Comparison of ENCODE assay signal across 20 cellular contexts in genomic region chr10:25804505-25804904, GRCh38.
A peak's percentile ranks its signal among the peaks of the same experiment; 100 is the strongest.
DNase-seq lines count a peak whose midpoint lies in the region; ATAC-seq and TF ChIP-seq lines count a peak whose summit lies in the region.
"Had no signal": no experiment of that assay in that cellular context is flagged by ENCODE, and none has a peak within 500 bp of the region (broad histone marks: within the 10 kb centered on the region; RNA-seq: fewer than 3 reads in every experiment).

No MANE protein-coding gene starts in this region.

- H3K4me1 Mint-ChIP-seq in endodermal cell: peaks cover 10% of the 10 kb centered on the region

- WGBS in endodermal cell (ENCODE audit: insufficient coverage in 1 of 2, insufficient read length in 1 of 2), 2 experiments: 81 to 100% methylated on average over 1 to 2 of the region's 2 CpGs

- no peaks in the 10 kb centered on the region for H3K9me3 Mint-ChIP-seq in endodermal cell

- H3K4me3 Mint-ChIP-seq in endodermal cell: no peak overlapping the region

- no peaks in the 10 kb centered on the region for H3K9me3 ChIP-seq in endodermal cell (ENCODE audit: control insufficient read depth, low read length)
- H3K9me3 ChIP-seq: Peyer's patch had no signal

- H3K4me3 ChIP-seq in endodermal cell (ENCODE audit: low read length): no peak overlapping the region
- H3K4me3 ChIP-seq: Peyer's patch, SK-N-MC had no signal

- DNase-seq in NCI-H748 (lab: John Stamatoyannopoulos, UW; ENCODE audit: unreplicated experiment): peak; percentile 62
- DNase-seq in NCI-H748 treated with DMSO at 0.1 percent for 48 hours (lab: John Stamatoyannopoulos, UW): no peak
- peak; percentile 95 for DNase-seq in NCI-H69 (lab: John Stamatoyannopoulos, UW)
- no peak for DNase-seq in endodermal cell
- DNase-seq in NCI-H82 (lab: John Stamatoyannopoulos, UW): no peak
- no peak for DNase-seq in GM19238 (ENCODE audit: insufficient read length, low spot score)
- DNase-seq: 8988T, ACHN, KBM-7, MV-4-11, NCI-H1105, NCI-H1694, NCI-H2029 treated with DMSO at 0.1 percent for 48 hours, NCI-H226, NCI-H510A, Peyer's patch, SIG-M5 had no signal

- H3K9ac ChIP-seq in endodermal cell (ENCODE audit: extremely low read depth, low read length, poor library complexity, severe bottlenecking): no peak overlapping the region

- H3K36me3 ChIP-seq in endodermal cell (ENCODE audit: control insufficient read depth, insufficient read depth, low read length): no peaks in the 10 kb centered on the region
- H3K36me3 ChIP-seq: Peyer's patch had no signal

- peaks cover 4% of the 10 kb centered on the region for H3K4me1 ChIP-seq in endodermal cell (ENCODE audit: control insufficient read depth, insufficient read depth, low read length)
- H3K4me1 ChIP-seq: Peyer's patch had no signal

- ATAC-seq in HG03095 (IDR thresholded peaks at IDR 0.05; ENCODE audit: unreplicated experiment): no peak
- ATAC-seq: HCT116 had no signal

- no peaks in the 10 kb centered on the region for H3K36me3 Mint-ChIP-seq in endodermal cell (ENCODE audit: low read depth)

- no peaks in the 10 kb centered on the region for H3K27me3 Mint-ChIP-seq in endodermal cell (ENCODE audit: insufficient read depth)

- no peak overlapping the region for H3K27ac Mint-ChIP-seq in endodermal cell

- H3K27me3 ChIP-seq in endodermal cell (ENCODE audit: control insufficient read depth, insufficient read depth, low read length, poor library complexity, severe bottlenecking): no peaks in the 10 kb centered on the region
- H3K27me3 ChIP-seq: Peyer's patch had no signal

- peak; percentile 54 for TF ChIP-seq CTCF in endodermal cell (conservative IDR thresholded peaks at IDR 0.05)

- no peak overlapping the region for H3K27ac ChIP-seq in endodermal cell (ENCODE audit: low read depth, low read length)
- H3K27ac ChIP-seq: Peyer's patch, SK-N-MC had no signal

Comparison
In these comparisons a context has a peak if more than half of its experiments do, and no peak if none do; other contexts are left out.
1. DNase-seq: peak in NCI-H748 (single experiment) and NCI-H69 (single experiment); none in NCI-H748 treated with DMSO at 0.1 percent for 48 hours (single experiment), endodermal cell (single experiment), NCI-H82 (single experiment) and GM19238 (single experiment).